1 cellular context compared by ENCODE assay signal in genomic region chr1:192201303-192201702, GRCh38.
TF ChIP-seq lines count a peak whose summit lies in the region.

No MANE protein-coding gene starts in this region.

TF ChIP-seq in K562, 482 proteins besides CTCF, POLR2A, EP300 and RAD21 (continued from another document):
- TF ChIP-seq, protein P1, sequence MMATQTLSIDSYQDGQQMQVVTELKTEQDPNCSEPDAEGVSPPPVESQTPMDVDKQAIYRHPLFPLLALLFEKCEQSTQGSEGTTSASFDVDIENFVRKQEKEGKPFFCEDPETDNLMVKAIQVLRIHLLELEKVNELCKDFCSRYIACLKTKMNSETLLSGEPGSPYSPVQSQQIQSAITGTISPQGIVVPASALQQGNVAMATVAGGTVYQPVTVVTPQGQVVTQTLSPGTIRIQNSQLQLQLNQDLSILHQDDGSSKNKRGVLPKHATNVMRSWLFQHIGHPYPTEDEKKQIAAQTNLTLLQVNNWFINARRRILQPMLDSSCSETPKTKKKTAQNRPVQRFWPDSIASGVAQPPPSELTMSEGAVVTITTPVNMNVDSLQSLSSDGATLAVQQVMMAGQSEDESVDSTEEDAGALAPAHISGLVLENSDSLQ (IDR thresholded peaks at IDR 0.05), result no peak
- TF ChIP-seq CBX3 (IDR thresholded peaks at IDR 0.05; ENCODE audit: borderline replicate concordance in 1 of 2, low read length in 2 of 2) (peak in 1 of 2 experiments; percentile 89; a peak in 1 of 3 replicates), CREB3L1 (IDR thresholded peaks at IDR 0.05; ENCODE audit: borderline replicate concordance, low read depth) (no peak)
